Comparison of ENCODE assay signal across 1 cellular context in the genomic region with DNA sequence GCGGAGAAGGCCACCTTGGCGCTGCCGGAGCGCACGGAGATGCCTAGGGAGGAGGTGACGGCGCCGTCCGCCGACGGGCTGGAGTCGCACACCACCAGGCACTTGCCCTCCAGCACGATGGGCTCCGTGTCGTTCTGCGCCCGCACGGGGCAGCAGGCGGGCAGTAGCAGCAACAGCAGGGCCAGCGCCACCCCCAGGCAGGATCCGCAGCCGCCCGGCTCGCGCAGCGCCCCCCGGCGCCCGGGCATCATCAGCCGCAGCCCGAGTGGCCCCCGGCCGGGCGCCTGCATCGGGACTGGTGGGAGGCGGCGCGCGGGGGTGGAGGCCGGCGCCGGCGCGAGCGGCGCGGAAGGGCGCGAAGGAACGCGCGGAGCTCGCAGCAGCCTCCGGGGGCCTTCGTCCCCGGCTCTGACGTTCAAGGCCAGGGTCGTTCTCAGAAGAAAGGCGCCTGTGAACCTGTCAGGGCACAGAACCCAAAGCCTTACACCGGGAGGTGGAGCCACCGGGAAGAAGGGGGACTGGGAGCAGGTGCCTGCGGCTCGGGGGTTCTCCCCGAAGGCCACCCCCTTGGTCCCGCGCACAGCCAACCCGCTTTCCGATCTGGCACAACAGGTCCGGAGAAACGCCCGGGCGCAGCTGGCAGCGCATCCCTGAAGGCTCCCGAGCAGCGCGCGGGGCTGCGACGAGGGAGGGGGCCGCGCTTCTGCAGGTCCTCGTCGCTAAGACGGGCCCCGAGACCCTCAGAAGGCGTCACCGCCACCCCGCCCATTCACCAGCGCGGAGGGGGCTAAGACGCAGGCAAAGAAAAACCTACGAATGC.
TF ChIP-seq lines count a peak whose summit lies in the region.

No MANE protein-coding gene starts in this region.

TF ChIP-seq in GM12878, 131 proteins besides CTCF, POLR2A, EP300 and RAD21:
- TF ChIP-seq HSF1 (IDR thresholded peaks at IDR 0.05; ENCODE audit: low read depth, low read length) (no peak), BHLHE40 (IDR thresholded peaks at IDR 0.05; ENCODE audit: borderline replicate concordance in 1 of 2, low read depth in 2 of 2, low read length in 1 of 2) (peak in 1 of 2 experiments; percentile 44; a peak in 2 of 4 replicates), IKZF1 (conservative IDR thresholded peaks at IDR 0.05) (peak; percentile 28; the same call in 1 of the 2 replicates), CBFB (IDR thresholded peaks at IDR 0.05; ENCODE audit: low read depth) (no peak), DPF2 (IDR thresholded peaks at IDR 0.05) (0 out of 2 replicates have a peak, but pooled peaks have one; percentile 31), LARP7 (IDR thresholded peaks at IDR 0.05) (peak; percentile 26; the same call in 1 of the 2 replicates)
